ENCODE assay signal across 8 cellular contexts in genomic region chr11:134207538-134208239, GRCh38. TPM values are rescaled to one million over a fixed set of nuclear protein-coding genes. Genes with fewer than 3 reads are reported as not detected.
DNase-seq lines count a peak whose midpoint lies in the region; ATAC-seq and TF ChIP-seq lines count a peak whose summit lies in the region.

No MANE protein-coding gene starts in this region.

- H3K36me3 ChIP-seq in OCI-LY1 (ENCODE audit: insufficient read depth, low read length): peaks cover 91% of the 10 kb centered on the region

- H3K27me3 ChIP-seq in OCI-LY1 (ENCODE audit: insufficient read depth, low read length): no peaks in the 10 kb centered on the region
- H3K27me3 ChIP-seq in right cardiac atrium (ENCODE audit: control insufficient read depth, insufficient read depth): no peaks in the 10 kb centered on the region

- H2AFZ ChIP-seq in OCI-LY1 (ENCODE audit: low read length): no peak overlapping the region

- no peak overlapping the region for H3K9ac ChIP-seq in OCI-LY1 (ENCODE audit: low read length)

- no peaks in the 10 kb centered on the region for H3K9me3 ChIP-seq in OCI-LY1 (ENCODE audit: low read length)
- no peaks in the 10 kb centered on the region for H3K9me3 ChIP-seq in right cardiac atrium (ENCODE audit: control insufficient read depth, low read length)

- ATAC-seq in right cardiac atrium (no peak), HG02885 (IDR thresholded peaks at IDR 0.05; ENCODE audit: poor library complexity, unreplicated experiment) (no peak), HG02852 (IDR thresholded peaks at IDR 0.05; ENCODE audit: unreplicated experiment) (no peak)

- peaks cover 3% of the 10 kb centered on the region; the same call in 1 of the 2 replicates for H3K79me2 ChIP-seq in OCI-LY1 (ENCODE audit: insufficient read depth, low read length)

- H3K27ac ChIP-seq in OCI-LY1 (ENCODE audit: low read depth, low read length, poor library complexity, severe bottlenecking): no peak overlapping the region
- H3K27ac ChIP-seq in right cardiac atrium (ENCODE audit: low read length): no peak overlapping the region

- H3K4me1 ChIP-seq in OCI-LY1 (ENCODE audit: insufficient read depth, low read length, severe bottlenecking): no peaks in the 10 kb centered on the region
- no peaks in the 10 kb centered on the region for H3K4me1 ChIP-seq in right cardiac atrium (ENCODE audit: control insufficient read depth, insufficient read depth, low read length)

- H3K4me3 ChIP-seq in OCI-LY1 (ENCODE audit: low read depth, low read length, poor library complexity, severe bottlenecking): no peak overlapping the region
- no peak overlapping the region for H3K4me3 ChIP-seq in right cardiac atrium (ENCODE audit: low read length)

- intact Hi-C loops in right cardiac atrium (cut with DNase I): no loop called here

- peak; percentile 39 for DNase-seq in ELR (ENCODE audit: low read depth)
- DNase-seq in activated T-helper 9 cell treated with anti-CD3 and anti-CD28 coated beads, Interleukin-2, amount 50 U/mL, for 16 hours (ENCODE audit: low read depth): peak; percentile 42
- DNase-seq in right cardiac atrium: peak; percentile 38 to 62 (median 49)
- peak; percentile 32 to 54 (median 42) for DNase-seq in stimulated activated CD4-positive, alpha-beta T cell treated with anti-CD3 and anti-CD28 coated beads, TNF-alpha, amount 100 ng/mL, for 24 hours (ENCODE audit: low read depth in 3 of 3)
- no peak for DNase-seq in NCI-H2171 treated with DMSO at 0.1 percent for 48 hours (lab: John Stamatoyannopoulos, UW)

- no peaks in the 10 kb centered on the region for H4K20me1 ChIP-seq in OCI-LY1 (ENCODE audit: insufficient read depth, low read length)

- H3K4me2 ChIP-seq in OCI-LY1 (ENCODE audit: low read length): no peak overlapping the region

- peak; percentile 42 for TF ChIP-seq CTCF in OCI-LY1 (IDR thresholded peaks at IDR 0.05; ENCODE audit: low read length)

- H3F3A ChIP-seq in OCI-LY1 (ENCODE audit: insufficient read depth, low read length): no peaks in the 10 kb centered on the region

- no peaks in the 10 kb centered on the region for H3K9me2 ChIP-seq in OCI-LY1 (ENCODE audit: low read depth, low read length)

- 87% methylated on average over 16 of the region's 16 CpGs for WGBS in right cardiac atrium

RNA-seq across cellular contexts. Expression of gene NCAPD3, which starts 16.1 kb away (rescaled TPM):
- 10 to 100 TPM in 2 of 4 donors, 1 to 10 TPM in 2; 8.7 to 11.1 (median 10.0) TPM for total RNA-seq in right cardiac atrium
- 5.4 TPM for polyA plus RNA-seq in right cardiac atrium

RNA-seq across cellular contexts. Expression of gene VPS26B, which starts 16.8 kb away (rescaled TPM):
- total RNA-seq in right cardiac atrium: 10 to 100 TPM; 31.5 to 38.0 (median 35.2) TPM
- 18.7 TPM for polyA plus RNA-seq in right cardiac atrium

RNA-seq across cellular contexts. Expression of gene THYN1, which starts 45.5 kb away (rescaled TPM):
- total RNA-seq in right cardiac atrium: 10 to 100 TPM; 35.6 to 51.3 (median 44.2) TPM
- 57.0 TPM for polyA plus RNA-seq in right cardiac atrium

RNA-seq across cellular contexts. Expression of gene ACAD8, which starts 45.7 kb away (rescaled TPM):
- total RNA-seq in right cardiac atrium: 10 to 100 TPM; 18.7 to 34.6 (median 27.3) TPM
- polyA plus RNA-seq in right cardiac atrium: 25.6 TPM
